22 cellular contexts compared by ENCODE assay signal in the genomic region with DNA sequence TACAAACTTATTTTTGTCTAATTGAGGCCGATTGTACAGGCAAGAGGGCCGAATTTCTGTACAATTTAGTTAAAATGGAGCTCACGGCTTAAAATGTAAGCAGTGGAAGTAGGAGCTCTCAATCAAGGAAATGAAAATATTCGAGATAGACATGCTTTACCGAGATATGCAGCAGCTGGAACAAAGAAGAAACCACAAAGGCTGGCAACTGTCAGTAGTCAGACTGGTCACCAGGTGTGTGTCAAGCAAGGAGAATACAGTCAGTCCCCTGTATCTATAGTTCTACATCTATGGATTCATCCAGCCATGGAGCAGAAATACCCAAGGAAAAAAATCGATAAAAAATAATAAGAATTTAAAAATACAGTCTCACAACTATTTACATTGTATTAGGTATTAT.
DNase-seq lines count a peak whose midpoint lies in the region; ATAC-seq and TF ChIP-seq lines count a peak whose summit lies in the region.
"Had no signal": no experiment of that assay in that cellular context is flagged by ENCODE, and none has a peak within 500 bp of the region (broad histone marks: within the 10 kb centered on the region; RNA-seq: fewer than 3 reads in every experiment).

No MANE protein-coding gene starts in this region.

- peak overlapping the region; percentile 37 for H2AFZ ChIP-seq in MM.1S (ENCODE audit: low read length)
- H2AFZ ChIP-seq: GM23248, neural progenitor cell had no signal

- no peak for TF ChIP-seq CTCF in MM.1S (IDR thresholded peaks at IDR 0.05; ENCODE audit: low read length)

- no peaks in the 10 kb centered on the region for H3K9me2 ChIP-seq in MM.1S (replicated peaks; ENCODE audit: insufficient read depth, low read length)

- H3K27ac ChIP-seq in BLaER1 treated with 17β-estradiol and CSF1 and Interleukin-3, amounts not matched to agents 10 nM and 100 nM, result peak overlapping the region in 7 of 11 experiments; percentile 21 to 68 (median 54); a peak in 13 of 22 replicates
- peak overlapping the region; percentile 48; the same call in 1 of the 2 replicates for H3K27ac ChIP-seq in MM.1S (ENCODE audit: low read length)
- H3K27ac ChIP-seq: GM23248, neural progenitor cell, suprapubic skin had no signal

- H3K4me3 ChIP-seq in BLaER1 treated with 17β-estradiol and CSF1 and Interleukin-3, amounts not matched to agents 10 nM and 100 nM, result no peak overlapping the region
- H3K4me3 ChIP-seq in MM.1S (ENCODE audit: low read length), result no peak overlapping the region; the same call in 1 of the 2 replicates
- H3K4me3 ChIP-seq: GM23248, neural progenitor cell, suprapubic skin had no signal

- peak; percentile 70 for ATAC-seq in GM18907 (IDR thresholded peaks at IDR 0.05; ENCODE audit: unreplicated experiment)
- ATAC-seq in memory B cell (ENCODE audit: low read depth), result no peak
- no peak for ATAC-seq in activated CD4-positive, CD25-positive, alpha-beta regulatory T cell treated with anti-CD3 and anti-CD28 coated beads, Interleukin-2, amount 50 U/mL, for 24 hours
- no peak for ATAC-seq in HG03469 (IDR thresholded peaks at IDR 0.05; ENCODE audit: unreplicated experiment)
- ATAC-seq: T-cell had no signal

- H3F3A ChIP-seq in MM.1S (ENCODE audit: insufficient read depth, low read length), result peaks cover 7% of the 10 kb centered on the region

- H3K9me3 ChIP-seq in BLaER1 treated with 17β-estradiol and CSF1 and Interleukin-3, amounts not matched to agents 10 nM and 100 nM (replicated peaks in 1 of 11), result peaks cover 0 to 15% (median 4%) of the 10 kb centered on the region in 11 experiments; a peak in 6 of 22 replicates
- H3K9me3 ChIP-seq in MM.1S (replicated peaks; ENCODE audit: insufficient read depth, low read length), result no peaks in the 10 kb centered on the region
- H3K9me3 ChIP-seq: suprapubic skin had no signal

- peak overlapping the region; percentile 41 for H3K27ac Mint-ChIP-seq in memory B cell
- H3K27ac Mint-ChIP-seq: activated naive CD4-positive, alpha-beta T cell treated with anti-CD3 and anti-CD28 coated beads for 36 hours; dendritic cell treated with granulocyte-macrophage colony-stimulating factor and Interleukin-4, amounts not matched to agents 40 ng/mL and 50 ng/mL, for 4 days; HFFc6; neural progenitor cell; T-cell had no signal

- H4K20me1 ChIP-seq in BLaER1 treated with 17β-estradiol and CSF1 and Interleukin-3, amounts not matched to agents 10 nM and 100 nM, result no peaks in the 10 kb centered on the region
- H4K20me1 ChIP-seq in MM.1S (ENCODE audit: insufficient read depth, low read length), result no peaks in the 10 kb centered on the region

- peak overlapping the region in 10 of 11 experiments; percentile 6 to 82 (median 58); a peak in 15 of 22 replicates for H3K4me2 ChIP-seq in BLaER1 treated with 17β-estradiol and CSF1 and Interleukin-3, amounts not matched to agents 10 nM and 100 nM
- peak overlapping the region; percentile 59 for H3K4me2 ChIP-seq in MM.1S (ENCODE audit: low read depth, low read length)
- H3K4me2 ChIP-seq: neural progenitor cell had no signal

- H3K4me1 ChIP-seq in BLaER1 treated with 17β-estradiol and CSF1 and Interleukin-3, amounts not matched to agents 10 nM and 100 nM, result peaks cover 30 to 75% (median 62%) of the 10 kb centered on the region in 10 experiments
- peaks cover 22% of the 10 kb centered on the region for H3K4me1 ChIP-seq in MM.1S (ENCODE audit: low read length)
- H3K4me1 ChIP-seq: neural progenitor cell had no signal

- H3K27me3 Mint-ChIP-seq in memory B cell, result peaks cover 3% of the 10 kb centered on the region
- H3K27me3 Mint-ChIP-seq: dendritic cell treated with granulocyte-macrophage colony-stimulating factor and Interleukin-4, amounts not matched to agents 40 ng/mL and 50 ng/mL, for 4 days; T-cell had no signal

- H3K27me3 ChIP-seq in BLaER1 treated with 17β-estradiol and CSF1 and Interleukin-3, amounts not matched to agents 10 nM and 100 nM, result no peaks in the 10 kb centered on the region
- no peaks in the 10 kb centered on the region for H3K27me3 ChIP-seq in MM.1S (replicated peaks; ENCODE audit: insufficient read depth, low read length)
- H3K27me3 ChIP-seq: neural progenitor cell, suprapubic skin had no signal

- H3K4me1 Mint-ChIP-seq in memory B cell, result peaks cover 8% of the 10 kb centered on the region

- H3K36me3 ChIP-seq in BLaER1 treated with 17β-estradiol and CSF1 and Interleukin-3, amounts not matched to agents 10 nM and 100 nM, result no peaks in the 10 kb centered on the region
- H3K36me3 ChIP-seq in MM.1S (replicated peaks; ENCODE audit: insufficient read depth, low read length), result no peaks in the 10 kb centered on the region
- H3K36me3 ChIP-seq: neural progenitor cell had no signal

- no peak overlapping the region for H3K4me3 Mint-ChIP-seq in memory B cell
- H3K4me3 Mint-ChIP-seq: activated naive CD4-positive, alpha-beta T cell treated with anti-CD3 and anti-CD28 coated beads for 36 hours; dendritic cell treated with granulocyte-macrophage colony-stimulating factor and Interleukin-4, amounts not matched to agents 40 ng/mL and 50 ng/mL, for 4 days; HFFc6; neural progenitor cell; T-cell had no signal

- DNase-seq in MM.1S (peak; percentile 85), memory B cell (ENCODE audit: low spot score in 2 of 2) (no peak), NCI-H187 (lab: John Stamatoyannopoulos, UW) (no peak)
- DNase-seq in stimulated activated CD4-positive, alpha-beta T cell treated with anti-CD3 and anti-CD28 coated beads, Interleukin-4, amount 100 ng/mL, for 24 hours, result no peak
- DNase-seq: activated CD4-positive, alpha-beta T cell treated with anti-CD3 and anti-CD28 coated beads for 48 hours; activated naive CD4-positive, alpha-beta T cell treated with anti-CD3 and anti-CD28 coated beads for 36 hours; activated T-cell treated with anti-CD3 and anti-CD28 coated beads, Interleukin-2, amount 50 U/mL, for 48 hours; GM23248; head of caudate nucleus; HFFc6; NCI-H2029; NCI-H345; NCI-H82; SIG-M5; T-cell had no signal

- no peaks in the 10 kb centered on the region for H3K9me3 Mint-ChIP-seq in memory B cell
- H3K9me3 Mint-ChIP-seq: activated naive CD4-positive, alpha-beta T cell treated with anti-CD3 and anti-CD28 coated beads for 36 hours; dendritic cell treated with granulocyte-macrophage colony-stimulating factor and Interleukin-4, amounts not matched to agents 40 ng/mL and 50 ng/mL, for 4 days; HFFc6; neural progenitor cell; T-cell had no signal

- no peaks in the 10 kb centered on the region for H3K36me3 Mint-ChIP-seq in memory B cell
- H3K36me3 Mint-ChIP-seq: T-cell had no signal

- no peaks in the 10 kb centered on the region for H3K79me2 ChIP-seq in MM.1S (ENCODE audit: low read length)

- H3K9ac ChIP-seq in BLaER1 treated with 17β-estradiol and CSF1 and Interleukin-3, amounts not matched to agents 10 nM and 100 nM, result peak overlapping the region in 1 of 11 experiments; percentile 39; a peak in 4 of 22 replicates
- H3K9ac ChIP-seq in MM.1S (ENCODE audit: low read length), result peak overlapping the region; percentile 22; the same call in 1 of the 2 replicates
- H3K9ac ChIP-seq: GM23248, neural progenitor cell had no signal
